26 cellular contexts compared by ENCODE assay signal in the genomic region with DNA sequence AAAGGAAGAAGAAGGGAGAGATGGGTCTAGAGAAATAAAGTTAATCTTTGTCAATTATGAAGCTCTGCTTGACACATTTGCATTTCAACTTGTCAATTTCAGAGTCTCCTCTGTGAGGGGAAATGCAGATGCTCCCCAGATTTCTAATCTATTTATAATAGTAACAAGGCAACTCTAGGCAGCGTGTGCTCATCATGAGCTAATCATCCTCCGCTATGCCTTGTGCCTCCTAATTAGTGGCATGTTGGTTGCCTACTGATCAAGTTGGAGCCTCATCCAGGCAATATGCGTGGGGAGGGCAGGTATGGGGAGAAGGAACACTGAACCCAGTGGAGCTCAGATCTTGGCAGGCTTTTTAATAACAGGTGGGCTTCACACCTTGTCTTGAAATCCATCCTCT.
"Had no signal": no experiment of that assay in that cellular context is flagged by ENCODE, and none has a peak within 500 bp of the region (broad histone marks: within the 10 kb centered on the region; RNA-seq: fewer than 3 reads in every experiment).

No MANE protein-coding gene starts in this region.

- H3K27me3 ChIP-seq: stomach, suprapubic skin, testis, thyroid gland, tibial artery, tibial nerve, transverse colon, upper lobe of left lung, upper lobe of right lung, uterus, vagina had no signal

- H3K9me3 ChIP-seq: stomach, suprapubic skin, testis, thoracic aorta, thyroid gland, tibial artery, tibial nerve, transverse colon, upper lobe of left lung, upper lobe of right lung, uterus, vagina had no signal

- ATAC-seq: stimulated activated effector memory CD8-positive, alpha-beta T cell treated with anti-CD3 and anti-CD28 coated beads, Interleukin-12 subunit alpha, Interleukin-12 subunit beta, amount 100 ng/mL, for 72 hours; stimulated activated memory B cell treated with anti-CD40 and anti-IgM and Interleukin-4, amounts not matched to agents 10 μg/mL and 1 μg/mL and 100 μg/mL, for 72 hours; stimulated activated naive B cell treated with anti-CD40 and anti-IgM and Interleukin-4, amounts not matched to agents 10 μg/mL and 1 μg/mL and 100 μg/mL, for 72 hours; stimulated activated naive CD8-positive, alpha-beta T cell treated with anti-CD3 and anti-CD28 coated beads, Interleukin-15, amount 100 ng/mL, for 72 hours; stimulated activated naive CD8-positive, alpha-beta T cell treated with anti-CD3 and anti-CD28 coated beads, Interleukin-15, Interleukin-2, amounts not matched to agents 100 U/mL and 50 U/mL, for 24 hours; upper lobe of right lung had no signal

- H3K27ac ChIP-seq: stomach, suprapubic skin, testis, thoracic aorta, thyroid gland, tibial artery, tibial nerve, transverse colon, upper lobe of left lung, upper lobe of right lung, uterus, vagina had no signal

- H3K36me3 ChIP-seq: stomach, suprapubic skin, thoracic aorta, thyroid gland, tibial artery, tibial nerve, transverse colon, upper lobe of left lung, upper lobe of right lung, uterus, vagina had no signal

- DNase-seq: stimulated activated CD4-positive, alpha-beta T cell treated with anti-CD3 and anti-CD28 coated beads, Interleukin-2, amount 100 ng/mL, for 48 hours; stimulated activated CD4-positive, alpha-beta T cell treated with anti-CD3 and anti-CD28 coated beads, Interleukin-4, amount 100 ng/mL, for 1 hour; stimulated activated CD4-positive, alpha-beta T cell treated with anti-CD3 and anti-CD28 coated beads, Interleukin-4, amount 100 ng/mL, for 24 hours; stimulated activated CD4-positive, alpha-beta T cell treated with anti-CD3 and anti-CD28 coated beads, Interleukin-4, amount 100 ng/mL, for 4 hours; stimulated activated CD8-positive, alpha-beta memory T cell treated with anti-CD3 and anti-CD28 coated beads, Interleukin-4, amount 100 ng/mL, for 48 hours; stimulated activated naive B cell treated with anti-CD40 and anti-IgM and Interleukin-4, amounts not matched to agents 10 μg/mL and 1 μg/mL and 100 μg/mL, for 72 hours; stimulated activated naive CD4-positive, alpha-beta T cell; stimulated activated naive CD4-positive, alpha-beta T cell treated with Interleukin-2 at 50 U/mL for 16 hours; stimulated activated naive CD8-positive, alpha-beta T cell treated with anti-CD3 and anti-CD28 coated beads, Interleukin-15, amount 100 ng/mL, for 72 hours; stimulated activated naive CD8-positive, alpha-beta T cell treated with anti-CD3 and anti-CD28 coated beads, Interleukin-15, Interleukin-2, amounts not matched to agents 100 U/mL and 50 U/mL, for 24 hours; stomach; substantia nigra; testis; thyroid gland; tibial artery; transverse colon; trophoblast cell; upper lobe of left lung; upper lobe of right lung; uterus had no signal

- H3K4me1 ChIP-seq: stomach, suprapubic skin, testis, thyroid gland, tibial artery, tibial nerve, transverse colon, upper lobe of left lung, upper lobe of right lung, uterus, vagina had no signal

- H3K4me3 ChIP-seq: stomach, suprapubic skin, testis, thoracic aorta, thyroid gland, tibial artery, tibial nerve, transverse colon, upper lobe of left lung, upper lobe of right lung, uterus, vagina had no signal
